In the genomic region with DNA sequence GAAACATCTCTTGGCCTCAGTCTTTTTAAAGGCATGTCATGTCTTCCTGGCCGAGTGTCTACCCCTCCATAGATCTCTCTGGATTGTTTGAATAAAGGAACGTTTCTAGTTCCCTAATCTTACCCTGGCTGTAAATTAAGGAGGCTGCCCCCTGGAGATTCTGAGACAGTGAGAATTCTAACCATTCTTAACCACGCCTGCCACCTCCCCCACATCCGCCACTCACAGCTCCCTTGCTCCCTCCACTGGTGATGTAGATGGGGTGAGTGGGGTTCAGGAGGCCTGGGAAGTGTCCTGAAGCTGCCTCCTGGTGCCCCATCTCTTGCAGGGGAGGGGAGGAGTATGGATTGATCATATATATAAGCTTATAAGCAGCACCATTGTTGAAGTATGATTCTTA, we compare ENCODE assay signal across 12 cellular contexts. TPM values are rescaled to one million over a fixed set of nuclear protein-coding genes. Genes with fewer than 3 reads are reported as not detected.
DNase-seq lines count a peak whose midpoint lies in the region; ATAC-seq and TF ChIP-seq lines count a peak whose summit lies in the region.
"Had no signal": no experiment of that assay in that cellular context is flagged by ENCODE, and none has a peak within 500 bp of the region (broad histone marks: within the 10 kb centered on the region; RNA-seq: fewer than 3 reads in every experiment).

No MANE protein-coding gene starts in this region.

- no peaks in the 10 kb centered on the region for H3K27me3 ChIP-seq in gastrocnemius medialis
- H3K27me3 ChIP-seq: vagina had no signal

- TF ChIP-seq CTCF in gastrocnemius medialis (IDR thresholded peaks at IDR 0.05 in 4 of 5, conservative IDR thresholded peaks at IDR 0.05 in 1 of 5): no peak

- DNase-seq in D341Med (ENCODE audit: low spot score) (peak; percentile 67), HEK293T (ENCODE audit: extremely low spot score) (no peak), UCSD-AML1 (lab: John Stamatoyannopoulos, UW; ENCODE audit: unreplicated experiment) (peak; percentile 71), globus pallidus (ENCODE audit: low spot score) (peak; percentile 67), gastrocnemius medialis (no peak)
- no peak for DNase-seq in central memory CD4-positive, alpha-beta T cell
- DNase-seq: NCI-H1092 treated with DMSO at 0.1 percent for 48 hours had no signal

- in situ Hi-C loops in gastrocnemius medialis (cut with MboI; ENCODE audit: low sequenced_read_pairs in 4 of 4): loop anchor here in 1 of 4 donors (10.0 kb wide), 1 partner anchor 149 kb away; no protein-coding TSS in a partner anchor

- ATAC-seq in gastrocnemius medialis: no peak
- no peak for ATAC-seq in GM19351 (IDR thresholded peaks at IDR 0.05; ENCODE audit: unreplicated experiment)
- ATAC-seq in GM19467 (IDR thresholded peaks at IDR 0.05; ENCODE audit: unreplicated experiment): no peak
- ATAC-seq: left lobe of liver had no signal

- POLR2A ChIA-PET in HEK293T (lab: Yijun Ruan, JAX): interaction anchor here (0.8 to 1.8 kb wide), 3 partner anchors 8 to 189 kb away, joined by 3 to 4 read pairs (median 3); a partner anchor contains a TSS

- H3K36me3 ChIP-seq in gastrocnemius medialis: no peaks in the 10 kb centered on the region
- H3K36me3 ChIP-seq: vagina had no signal

- H3K27ac ChIP-seq in gastrocnemius medialis: no peak overlapping the region
- H3K27ac ChIP-seq: vagina, VCaP had no signal

- no peak for TF ChIP-seq POLR2A in gastrocnemius medialis (IDR thresholded peaks at IDR 0.05)

- CTCF ChIA-PET in HEK293T (lab: Yijun Ruan, JAX): interaction anchor here (0.6 to 1.4 kb wide), 10 partner anchors 10 to 162 kb away, joined by 3 to 9 read pairs (median 4); a partner anchor contains a TSS

- H3K9me3 ChIP-seq in gastrocnemius medialis: no peaks in the 10 kb centered on the region
- H3K9me3 ChIP-seq: vagina had no signal

- intact Hi-C loops in gastrocnemius medialis (cut with DNase I; ENCODE audit: low total_unique reads): no loop called here

- peaks cover 9 to 16% of the 10 kb centered on the region in 2 donors for H3K4me1 ChIP-seq in gastrocnemius medialis

- no peak overlapping the region for H3K4me3 ChIP-seq in gastrocnemius medialis
- H3K4me3 ChIP-seq: vagina had no signal

TF ChIP-seq in HEK293T, 16 proteins besides CTCF, POLR2A, EP300 and RAD21:
- no peak for TF ChIP-seq NFRKB (IDR thresholded peaks at IDR 0.05)
- TF ChIP-seq, protein P1, sequence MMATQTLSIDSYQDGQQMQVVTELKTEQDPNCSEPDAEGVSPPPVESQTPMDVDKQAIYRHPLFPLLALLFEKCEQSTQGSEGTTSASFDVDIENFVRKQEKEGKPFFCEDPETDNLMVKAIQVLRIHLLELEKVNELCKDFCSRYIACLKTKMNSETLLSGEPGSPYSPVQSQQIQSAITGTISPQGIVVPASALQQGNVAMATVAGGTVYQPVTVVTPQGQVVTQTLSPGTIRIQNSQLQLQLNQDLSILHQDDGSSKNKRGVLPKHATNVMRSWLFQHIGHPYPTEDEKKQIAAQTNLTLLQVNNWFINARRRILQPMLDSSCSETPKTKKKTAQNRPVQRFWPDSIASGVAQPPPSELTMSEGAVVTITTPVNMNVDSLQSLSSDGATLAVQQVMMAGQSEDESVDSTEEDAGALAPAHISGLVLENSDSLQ (IDR thresholded peaks at IDR 0.05): peak; percentile 63

RNA-seq across cellular contexts. Expression of a gene that starts 48.0 kb away (rescaled TPM):
- 1 to 10 TPM; 2.6 to 7.2 (median 3.8) TPM for total RNA-seq in gastrocnemius medialis

Comparison
In these comparisons a context has a peak if more than half of its experiments do, and no peak if none do; other contexts are left out.
1. DNase-seq: peak in D341Med (single experiment), UCSD-AML1 (single experiment) and globus pallidus (single experiment); none in HEK293T (single experiment), gastrocnemius medialis (0 of 2) and central memory CD4-positive, alpha-beta T cell (single experiment).